Comparison of ENCODE assay signal across 17 cellular contexts in the genomic region with DNA sequence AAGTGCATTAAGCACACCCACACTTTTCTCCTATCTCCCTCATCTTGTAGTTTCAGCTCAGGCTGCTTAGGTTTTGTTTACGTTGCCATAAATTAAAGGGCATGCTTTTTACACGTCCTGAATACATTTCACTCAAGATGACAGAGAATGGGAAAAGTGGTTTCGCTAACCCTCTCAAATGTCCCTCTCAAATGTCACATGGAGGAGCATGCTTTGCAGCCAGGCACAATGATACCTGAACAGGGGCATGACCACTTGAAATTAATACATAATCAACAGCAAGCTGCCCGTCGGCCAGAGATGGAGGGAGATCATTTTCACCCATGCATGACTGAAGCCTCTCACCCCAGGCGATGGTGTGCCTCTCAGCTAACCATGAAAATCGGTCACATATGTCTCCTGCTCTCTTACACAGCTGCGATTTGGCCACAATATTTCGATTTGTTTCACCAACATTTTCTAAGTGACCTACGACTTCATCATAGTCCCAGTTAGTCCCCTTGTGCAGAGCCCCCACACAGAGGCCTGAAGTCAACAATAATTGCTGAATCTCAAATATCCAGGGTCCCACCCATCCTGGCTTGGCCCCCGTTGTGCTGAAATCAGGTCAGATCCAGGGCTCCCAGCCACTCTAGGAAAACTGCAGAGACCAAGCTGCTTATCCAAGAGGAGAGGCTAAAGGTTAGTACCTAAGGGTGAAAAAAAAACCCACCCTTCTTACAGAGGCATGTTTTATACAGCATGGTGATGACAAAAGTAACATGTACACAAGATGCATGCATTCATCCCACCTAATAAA.
DNase-seq lines count a peak whose midpoint lies in the region; TF ChIP-seq lines count a peak whose summit lies in the region.
"Had no signal": no experiment of that assay in that cellular context is flagged by ENCODE, and none has a peak within 500 bp of the region (broad histone marks: within the 10 kb centered on the region; RNA-seq: fewer than 3 reads in every experiment).

No MANE protein-coding gene starts in this region.

- no peak for TF ChIP-seq POLR2A in vagina (IDR thresholded peaks at IDR 0.05)

- H3K9me3 ChIP-seq in vagina: no peaks in the 10 kb centered on the region
- H3K9me3 ChIP-seq: left lung, thoracic aorta had no signal

- H3K27me3 ChIP-seq in vagina: no peaks in the 10 kb centered on the region
- H3K27me3 ChIP-seq: left lung had no signal

- no peaks in the 10 kb centered on the region for H3K4me1 ChIP-seq in vagina
- H3K4me1 ChIP-seq: left lung had no signal

- intact Hi-C loops in vagina (cut with DNase I): no loop called here

- no peaks in the 10 kb centered on the region for H3K36me3 ChIP-seq in vagina
- H3K36me3 ChIP-seq: left lung, thoracic aorta had no signal

- no peak overlapping the region for H3K27ac ChIP-seq in vagina
- H3K27ac ChIP-seq: left lung, thoracic aorta had no signal

- TF ChIP-seq CTCF in vagina (IDR thresholded peaks at IDR 0.05): no peak
- TF ChIP-seq CTCF in GM13977 (IDR thresholded peaks at IDR 0.05; ENCODE audit: extremely low read depth, insufficient read depth, missing control alignments): no peak

- in situ Hi-C loops in GM13977 (cut with MboI; ENCODE audit: low pct_unique_long_range_greater_than_20kb, low sequenced_read_pairs, unreplicated experiment): no loop called here

- H3K4me3 ChIP-seq in vagina: no peak overlapping the region
- H3K4me3 ChIP-seq: left lung, thoracic aorta had no signal

- DNase-seq in DMS 273 (lab: John Stamatoyannopoulos, UW; ENCODE audit: unreplicated experiment): peak; percentile 73
- peak; percentile 88 to 99 (median 98) for DNase-seq in NCI-H1417 (lab: John Stamatoyannopoulos, UW)
- DNase-seq in NCI-H510A (lab: John Stamatoyannopoulos, UW): peak; percentile 95
- DNase-seq in left kidney (ENCODE audit: low read depth, low spot score): peak; percentile 97
- no peak for DNase-seq in 8988T
- DNase-seq in vagina (ENCODE audit: extremely low spot score in 2 of 2): no peak
- DNase-seq in GM13977 (ENCODE audit: low spot score): no peak
- DNase-seq in EL: no peak
- DNase-seq: activated CD4-positive, alpha-beta T cell treated with anti-CD3 and anti-CD28 coated beads, Interleukin-2, amount 50 U/mL, for 1 hour; activated naive CD8-positive, alpha-beta T cell treated with anti-CD3 and anti-CD28 coated beads for 36 hours; activated T-cell treated with anti-CD3 and anti-CD28 coated beads, Interleukin-2, amount 50 U/mL, for 4 hours; COR-L47; left lung; naive B cell; SIG-M5; T1000 had no signal

Comparison
In these comparisons a context has a peak if more than half of its experiments do, and no peak if none do; other contexts are left out.
1. DNase-seq: peak in DMS 273 (single experiment), NCI-H1417 (3 of 3), NCI-H510A (single experiment) and left kidney (single experiment); none in 8988T (single experiment), vagina (0 of 2), GM13977 (single experiment) and EL (single experiment).